20 cellular contexts compared by ENCODE assay signal in genomic region chr9:76542360-76542759, GRCh38.
A peak's percentile ranks its signal among the peaks of the same experiment; 100 is the strongest.
DNase-seq lines count a peak whose midpoint lies in the region; ATAC-seq and TF ChIP-seq lines count a peak whose summit lies in the region.
"Had no signal": no experiment of that assay in that cellular context is flagged by ENCODE, and none has a peak within 500 bp of the region (broad histone marks: within the 10 kb centered on the region; RNA-seq: fewer than 3 reads in every experiment).

No MANE protein-coding gene starts in this region.

- H3F3A ChIP-seq in neural progenitor cell (ENCODE audit: low read depth): no peaks in the 10 kb centered on the region

- H3K27ac ChIP-seq in neural progenitor cell: no peak overlapping the region
- no peak overlapping the region for H3K27ac ChIP-seq in foreskin keratinocyte
- H3K27ac ChIP-seq: body of pancreas, coronary artery, left ventricle myocardium inferior, pancreas had no signal

- H3K4me2 ChIP-seq in neural progenitor cell: no peak overlapping the region

- H3K27me3 ChIP-seq in neural progenitor cell: no peaks in the 10 kb centered on the region
- no peaks in the 10 kb centered on the region for H3K27me3 ChIP-seq in foreskin keratinocyte
- H3K27me3 ChIP-seq: body of pancreas, pancreas had no signal

- no peaks in the 10 kb centered on the region for H3K27me3 Mint-ChIP-seq in neural progenitor cell (ENCODE audit: insufficient read depth, low read depth)

- H3K9me3 Mint-ChIP-seq in neural progenitor cell: peaks cover 2% of the 10 kb centered on the region
- H3K9me3 Mint-ChIP-seq: T-helper 2 cell treated with Interferon-gamma antibody and Interleukin-4, amounts not matched to agents 5 μg/mL and 100 μg/mL, for 36 hours had no signal

- DNase-seq in NCI-H526 (lab: John Stamatoyannopoulos, UW) (peak; percentile 24 to 29), NCI-H526 treated with DMSO at 0.1 percent for 48 hours (lab: John Stamatoyannopoulos, UW) (no peak), RKO (ENCODE audit: low spot score) (peak; percentile 38), neural progenitor cell (ENCODE audit: low spot score) (peak; percentile 31), head of caudate nucleus (no peak), foreskin keratinocyte (no peak)
- peak; percentile 15 for DNase-seq in Jurkat, Clone E6-1 (ENCODE audit: low read depth, low spot score)
- DNase-seq: activated CD4-positive, alpha-beta T cell treated with anti-CD3 and anti-CD28 coated beads, Interleukin-2, amount 50 U/mL, for 1 hour; activated naive CD4-positive, alpha-beta T cell treated with anti-CD3 and anti-CD28 coated beads, Interleukin-2, amount 50 U/mL, for 16 hours; body of pancreas; H9; left ventricle myocardium inferior; NCI-H1436; pancreas; Right ventricle myocardium superior; stimulated activated CD4-positive, alpha-beta T cell treated with anti-CD3 and anti-CD28 coated beads, Interleukin-4, amount 100 ng/mL, for 1 hour; stimulated activated CD8-positive, alpha-beta memory T cell treated with anti-CD3 and anti-CD28 coated beads, Interleukin-4, amount 100 ng/mL, for 48 hours had no signal

- H3K9ac ChIP-seq in neural progenitor cell: no peak overlapping the region

- TF ChIP-seq CTCF in neural progenitor cell (IDR thresholded peaks at IDR 0.05) (no peak), foreskin keratinocyte (conservative IDR thresholded peaks at IDR 0.05) (no peak)

- no peaks in the 10 kb centered on the region for H3K9me3 ChIP-seq in neural progenitor cell (ENCODE audit: low read depth)
- H3K9me3 ChIP-seq: body of pancreas, left ventricle myocardium inferior, pancreas had no signal

- ATAC-seq in HG03175 (IDR thresholded peaks at IDR 0.05; ENCODE audit: unreplicated experiment) (no peak), foreskin keratinocyte (no peak)
- ATAC-seq: body of pancreas, pancreas had no signal

- H3K4me1 ChIP-seq in neural progenitor cell (peaks cover 6% of the 10 kb centered on the region), foreskin keratinocyte (no peaks in the 10 kb centered on the region)
- H3K4me1 ChIP-seq: left ventricle myocardium inferior had no signal

- no peaks in the 10 kb centered on the region for H3K36me3 Mint-ChIP-seq in neural progenitor cell

- no peaks in the 10 kb centered on the region for H3K79me2 ChIP-seq in neural progenitor cell (ENCODE audit: low read depth)

- H3K4me1 Mint-ChIP-seq in neural progenitor cell: peaks cover 3% of the 10 kb centered on the region

- peak overlapping the region; percentile 47 for H2AFZ ChIP-seq in neural progenitor cell (replicated peaks)

- H4K20me1 ChIP-seq in neural progenitor cell (ENCODE audit: low read depth): no peaks in the 10 kb centered on the region

- no peak overlapping the region for H3K4me3 ChIP-seq in Jurkat, Clone E6-1 (ENCODE audit: low read length)
- H3K4me3 ChIP-seq in neural progenitor cell: no peak overlapping the region
- H3K4me3 ChIP-seq: body of pancreas, coronary artery, left ventricle myocardium inferior, pancreas had no signal

- H3K36me3 ChIP-seq in neural progenitor cell: no peaks in the 10 kb centered on the region
- H3K36me3 ChIP-seq: left ventricle myocardium inferior, pancreas had no signal

- intact Hi-C loops in head of caudate nucleus (cut with DNase I): no loop called here

- H3K27ac Mint-ChIP-seq in neural progenitor cell: no peak overlapping the region
- H3K27ac Mint-ChIP-seq: T-helper 2 cell treated with Interferon-gamma antibody and Interleukin-4, amounts not matched to agents 5 μg/mL and 100 μg/mL, for 36 hours had no signal

- H3K4me3 Mint-ChIP-seq in neural progenitor cell: no peak overlapping the region
- H3K4me3 Mint-ChIP-seq: H9; T-helper 2 cell treated with Interferon-gamma antibody and Interleukin-4, amounts not matched to agents 5 μg/mL and 100 μg/mL, for 36 hours had no signal

Comparison
In these comparisons a context has a peak if more than half of its experiments do, and no peak if none do; other contexts are left out.
1. DNase-seq: peak in NCI-H526 (2 of 2), Jurkat, Clone E6-1 (single experiment), RKO (single experiment) and neural progenitor cell (single experiment); none in NCI-H526 treated with DMSO at 0.1 percent for 48 hours (single experiment), head of caudate nucleus (0 of 42) and foreskin keratinocyte (0 of 2).